ENCODE assay signal across 22 cellular contexts in genomic region chr15:76678766-76679165, GRCh38.
DNase-seq lines count a peak whose midpoint lies in the region; ATAC-seq and TF ChIP-seq lines count a peak whose summit lies in the region.
"Had no signal": no experiment of that assay in that cellular context is flagged by ENCODE, and none has a peak within 500 bp of the region (broad histone marks: within the 10 kb centered on the region; RNA-seq: fewer than 3 reads in every experiment).

No MANE protein-coding gene starts in this region.

- ATAC-seq in GM19467 (IDR thresholded peaks at IDR 0.05; ENCODE audit: unreplicated experiment): no peak
- ATAC-seq: activated CD8-positive, alpha-beta memory T cell treated with anti-CD3 and anti-CD28 coated beads, Interleukin-2, amount 10 ng/mL, durations not matched to agents 7 days and 5 days; activated T-helper 17 cell treated with anti-CD3 and anti-CD28 coated beads, Interleukin-2, amount 50 U/mL, for 72 hours; gastrocnemius medialis; left cardiac atrium; naive thymus-derived CD4-positive, alpha-beta T cell; Right ventricle myocardium inferior had no signal

- no peak for TF ChIP-seq CTCF in foreskin fibroblast (IDR thresholded peaks at IDR 0.05; ENCODE audit: low read depth, low read length)

- in situ Hi-C loops in Caki2 (cut with HindIII; ENCODE audit: low pct_unique_long_range_greater_than_20kb, low sequenced_read_pairs): no loop called here

- DNase-seq in Caki2 (ENCODE audit: low read depth): peak; percentile 6
- peak; percentile 51 for DNase-seq in amniotic epithelial cell (ENCODE audit: low read depth)
- DNase-seq in foreskin fibroblast: peak; percentile 6 to 47
- peak; percentile 15 for DNase-seq in stromal cell of bone marrow (ENCODE audit: low read depth)
- DNase-seq in activated CD4-positive, alpha-beta T cell treated with anti-CD3 and anti-CD28 coated beads for 4 hours: no peak
- no peak for DNase-seq in cardiac septum (ENCODE audit: low spot score)
- DNase-seq: activated CD4-positive, alpha-beta T cell treated with anti-CD3 and anti-CD28 coated beads, Interleukin-2, amount 10 ng/mL, durations not matched to agents 24 days and 14 days; activated CD8-positive, alpha-beta memory T cell treated with anti-CD3 and anti-CD28 coated beads, Interleukin-2, amount 10 ng/mL, durations not matched to agents 7 days and 5 days; gastrocnemius medialis; left cardiac atrium; mesenchymal stem cell; MG63; naive thymus-derived CD4-positive, alpha-beta T cell; NCI-H1436; NCI-H69; ovary; sigmoid colon; stimulated activated naive CD4-positive, alpha-beta T cell; tibial artery had no signal

- intact Hi-C loops in cardiac septum (cut with DNase I): no loop called here

- no peak overlapping the region for H3K4me3 ChIP-seq in foreskin fibroblast (ENCODE audit: low read depth in 1 of 2, low read length in 2 of 2)
- H3K4me3 ChIP-seq: gastrocnemius medialis, MG63, ovary, sigmoid colon, tibial artery had no signal

Comparison
In these comparisons a context has a peak if more than half of its experiments do, and no peak if none do; other contexts are left out.
1. DNase-seq: peak in Caki2 (single experiment), amniotic epithelial cell (single experiment), foreskin fibroblast (2 of 2) and stromal cell of bone marrow (single experiment); none in activated CD4-positive, alpha-beta T cell treated with anti-CD3 and anti-CD28 coated beads for 4 hours (0 of 2) and cardiac septum (single experiment).